21 cellular contexts compared by ENCODE assay signal in the genomic region with DNA sequence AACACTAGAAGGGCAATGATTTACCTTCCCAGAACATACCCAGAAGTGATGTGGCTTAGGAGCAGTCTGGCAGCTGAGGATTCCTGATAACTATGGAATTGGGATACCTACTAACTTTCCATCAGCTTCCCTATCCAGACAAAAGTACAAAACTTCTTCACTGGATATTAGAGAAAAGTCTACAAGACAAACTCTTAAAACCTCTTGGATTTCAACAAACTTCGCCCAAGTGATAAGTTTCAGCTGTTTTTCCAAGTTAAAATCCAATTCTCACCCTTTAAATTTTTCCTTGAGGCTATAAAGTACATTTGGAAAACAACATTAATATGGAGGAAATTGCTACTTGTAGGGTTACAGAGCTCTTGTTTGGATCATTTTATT. TPM values are rescaled to one million over a fixed set of nuclear protein-coding genes. Genes with fewer than 3 reads are reported as not detected.
DNase-seq lines count a peak whose midpoint lies in the region; ATAC-seq, FAIRE-seq and TF ChIP-seq lines count a peak whose summit lies in the region.
"Had no signal": no experiment of that assay in that cellular context is flagged by ENCODE, and none has a peak within 500 bp of the region (broad histone marks: within the 10 kb centered on the region; RNA-seq: fewer than 3 reads in every experiment).

No MANE protein-coding gene starts in this region.

- H3K27me3 Mint-ChIP-seq in astrocyte (ENCODE audit: low read depth, unreplicated experiment): no peaks in the 10 kb centered on the region
- H3K27me3 Mint-ChIP-seq: activated CD8-positive, alpha-beta memory T cell treated with anti-CD3 and anti-CD28 coated beads, Interleukin-2, amount 10 ng/mL, durations not matched to agents 7 days and 5 days; stimulated activated naive CD8-positive, alpha-beta T cell treated with anti-CD3 and anti-CD28 coated beads, Interleukin-15, amount 100 ng/mL, for 72 hours had no signal

- peaks cover 0 to 38% (median 12%) of the 10 kb centered on the region in 10 experiments; a peak in 12 of 20 replicates for H3K4me1 ChIP-seq in BLaER1 treated with 17β-estradiol and CSF1 and Interleukin-3, amounts not matched to agents 10 nM and 100 nM
- H3K4me1 ChIP-seq in astrocyte (ENCODE audit: insufficient read depth, low read length) (peaks cover 31% of the 10 kb centered on the region), osteoblast (ENCODE audit: insufficient read depth, low read length) (peaks cover 40% of the 10 kb centered on the region)

- H3K9me3 Mint-ChIP-seq in astrocyte (ENCODE audit: unreplicated experiment): peaks cover 11% of the 10 kb centered on the region

- H2AFZ ChIP-seq in astrocyte (ENCODE audit: low read depth, low read length): peak overlapping the region; percentile 41
- H2AFZ ChIP-seq in osteoblast (ENCODE audit: low read length): peak overlapping the region; percentile 75

- H3K4me3 ChIP-seq in BLaER1 treated with 17β-estradiol and CSF1 and Interleukin-3, amounts not matched to agents 10 nM and 100 nM: no peak overlapping the region
- H3K4me3 ChIP-seq in astrocyte (ENCODE audit: insufficient read depth, low read depth, low read length) (no peak overlapping the region), fibroblast of villous mesenchyme (ENCODE audit: low read depth, low read length) (no peak overlapping the region), osteoblast (ENCODE audit: insufficient read depth, low read length) (no peak overlapping the region)

- H3K9me3 ChIP-seq in BLaER1 treated with 17β-estradiol and CSF1 and Interleukin-3, amounts not matched to agents 10 nM and 100 nM (replicated peaks in 1 of 11): peaks cover 4 to 40% (median 13%) of the 10 kb centered on the region in 11 experiments; a peak in 12 of 22 replicates
- no peaks in the 10 kb centered on the region for H3K9me3 ChIP-seq in astrocyte (ENCODE audit: insufficient read depth, low read depth, low read length)
- H3K9me3 ChIP-seq in osteoblast (ENCODE audit: low read depth, low read length): no peaks in the 10 kb centered on the region

- peaks cover 21% of the 10 kb centered on the region for H3K4me1 Mint-ChIP-seq in astrocyte (ENCODE audit: low read depth, unreplicated experiment)
- H3K4me1 Mint-ChIP-seq: activated CD8-positive, alpha-beta memory T cell treated with anti-CD3 and anti-CD28 coated beads, Interleukin-2, amount 10 ng/mL, durations not matched to agents 7 days and 5 days; mesothelial cell of epicardium; neural crest cell; stimulated activated naive CD8-positive, alpha-beta T cell treated with anti-CD3 and anti-CD28 coated beads, Interleukin-15, amount 100 ng/mL, for 72 hours had no signal

- no peak for FAIRE-seq in astrocyte (lab: Jason Lieb, UNC)
- FAIRE-seq: GM19239, urothelium cell line had no signal

- H3K36me3 ChIP-seq in BLaER1 treated with 17β-estradiol and CSF1 and Interleukin-3, amounts not matched to agents 10 nM and 100 nM: no peaks in the 10 kb centered on the region
- H3K36me3 ChIP-seq in astrocyte (ENCODE audit: insufficient read depth, low read length) (no peaks in the 10 kb centered on the region), osteoblast (ENCODE audit: insufficient read depth, low read length) (no peaks in the 10 kb centered on the region)

- DNase-seq in astrocyte (ENCODE audit: low read depth) (no peak), fibroblast of villous mesenchyme (ENCODE audit: low read depth) (peak; percentile 16), osteoblast (ENCODE audit: insufficient read length, low spot score, missing footprints) (no peak), DMS79 (lab: John Stamatoyannopoulos, UW) (no peak), NCI-H82 treated with DMSO at 0.1 percent for 48 hours (lab: John Stamatoyannopoulos, UW; ENCODE audit: unreplicated experiment) (no peak)
- DNase-seq: activated CD8-positive, alpha-beta memory T cell treated with anti-CD3 and anti-CD28 coated beads, Interleukin-2, amount 10 ng/mL, durations not matched to agents 7 days and 5 days; activated effector memory CD4-positive, alpha-beta T cell treated with Interleukin-2 at 50 U/mL for 16 hours; amygdala; NCI-H146; NCI-H345; SHP77 treated with DMSO at 0.1 percent for 48 hours; stimulated activated naive CD8-positive, alpha-beta T cell treated with anti-CD3 and anti-CD28 coated beads, Interleukin-15, amount 100 ng/mL, for 72 hours; T-helper 9 cell had no signal

- TF ChIP-seq CTCF in astrocyte (IDR thresholded peaks at IDR 0.05; ENCODE audit: insufficient read depth, low read depth, low read length): no peak
- TF ChIP-seq CTCF in fibroblast of villous mesenchyme (IDR thresholded peaks at IDR 0.05; ENCODE audit: insufficient read depth, low read depth, low read length): no peak
- TF ChIP-seq CTCF in osteoblast (IDR thresholded peaks at IDR 0.05; ENCODE audit: extremely low read depth, low read depth, low read length): no peak

- H3K27me3 ChIP-seq in BLaER1 treated with 17β-estradiol and CSF1 and Interleukin-3, amounts not matched to agents 10 nM and 100 nM: no peaks in the 10 kb centered on the region
- H3K27me3 ChIP-seq in astrocyte (ENCODE audit: insufficient read depth, low read length) (no peaks in the 10 kb centered on the region), osteoblast (ENCODE audit: insufficient read depth, low read length) (no peaks in the 10 kb centered on the region)

- no peaks in the 10 kb centered on the region for H3K36me3 Mint-ChIP-seq in astrocyte (ENCODE audit: low read depth, unreplicated experiment)
- H3K36me3 Mint-ChIP-seq: activated CD8-positive, alpha-beta memory T cell treated with anti-CD3 and anti-CD28 coated beads, Interleukin-2, amount 10 ng/mL, durations not matched to agents 7 days and 5 days; mesothelial cell of epicardium had no signal

- no peak for ATAC-seq in GM19324 (IDR thresholded peaks at IDR 0.05; ENCODE audit: low FRiP score, unreplicated experiment)
- ATAC-seq in HG03457 (IDR thresholded peaks at IDR 0.05; ENCODE audit: unreplicated experiment): no peak
- ATAC-seq: activated CD4-positive, CD25-positive, alpha-beta regulatory T cell treated with anti-CD3 and anti-CD28 coated beads, Interleukin-2, amount 50 U/mL, for 24 hours; activated CD8-positive, alpha-beta memory T cell treated with anti-CD3 and anti-CD28 coated beads, Interleukin-2, amount 10 ng/mL, durations not matched to agents 7 days and 5 days; stimulated activated naive CD8-positive, alpha-beta T cell treated with anti-CD3 and anti-CD28 coated beads, Interleukin-15, amount 100 ng/mL, for 72 hours had no signal

- H3K27ac ChIP-seq in BLaER1 treated with 17β-estradiol and CSF1 and Interleukin-3, amounts not matched to agents 10 nM and 100 nM: peak overlapping the region; percentile 42 to 92 (median 71); a peak in 20 of 22 replicates
- H3K27ac ChIP-seq in astrocyte (ENCODE audit: low read depth, low read length) (peak overlapping the region; percentile 83), osteoblast (ENCODE audit: low read depth, low read length) (peak overlapping the region; percentile 88)

- H3K79me2 ChIP-seq in astrocyte (ENCODE audit: insufficient read depth, low read length) (no peaks in the 10 kb centered on the region), osteoblast (ENCODE audit: insufficient read depth, low read length) (no peaks in the 10 kb centered on the region)

- peak overlapping the region in 3 of 11 experiments; percentile 1 to 36 (median 6); a peak in 2 of 22 replicates for H3K9ac ChIP-seq in BLaER1 treated with 17β-estradiol and CSF1 and Interleukin-3, amounts not matched to agents 10 nM and 100 nM
- H3K9ac ChIP-seq in astrocyte (ENCODE audit: low read length): no peak overlapping the region

- no peaks in the 10 kb centered on the region for H4K20me1 ChIP-seq in BLaER1 treated with 17β-estradiol and CSF1 and Interleukin-3, amounts not matched to agents 10 nM and 100 nM
- H4K20me1 ChIP-seq in astrocyte (ENCODE audit: insufficient read depth, low read length) (no peaks in the 10 kb centered on the region), osteoblast (ENCODE audit: insufficient read depth, low read length) (no peaks in the 10 kb centered on the region)

- no peak overlapping the region for H3K27ac Mint-ChIP-seq in astrocyte (ENCODE audit: unreplicated experiment)
- H3K27ac Mint-ChIP-seq: activated CD8-positive, alpha-beta memory T cell treated with anti-CD3 and anti-CD28 coated beads, Interleukin-2, amount 10 ng/mL, durations not matched to agents 7 days and 5 days; mesothelial cell of epicardium; stimulated activated naive CD8-positive, alpha-beta T cell treated with anti-CD3 and anti-CD28 coated beads, Interleukin-15, amount 100 ng/mL, for 72 hours had no signal

- H3K4me3 Mint-ChIP-seq in astrocyte (ENCODE audit: unreplicated experiment): no peak overlapping the region
- H3K4me3 Mint-ChIP-seq: activated CD8-positive, alpha-beta memory T cell treated with anti-CD3 and anti-CD28 coated beads, Interleukin-2, amount 10 ng/mL, durations not matched to agents 7 days and 5 days; mesothelial cell of epicardium; neural crest cell; stimulated activated naive CD8-positive, alpha-beta T cell treated with anti-CD3 and anti-CD28 coated beads, Interleukin-15, amount 100 ng/mL, for 72 hours had no signal

- peak overlapping the region in 7 of 11 experiments; percentile 14 to 75 (median 55); a peak in 11 of 22 replicates for H3K4me2 ChIP-seq in BLaER1 treated with 17β-estradiol and CSF1 and Interleukin-3, amounts not matched to agents 10 nM and 100 nM
- H3K4me2 ChIP-seq in astrocyte (ENCODE audit: low read length) (peak overlapping the region; percentile 75), osteoblast (ENCODE audit: insufficient read depth, low read length) (peak overlapping the region; percentile 64)

RNA-seq across cellular contexts. Expression of a gene that starts 58.2 kb away (rescaled TPM):
- 6.4 and 11.2 TPM in 2 replicates for total RNA-seq in astrocyte
- total RNA-seq in fibroblast of villous mesenchyme: 8.4 and 20.7 TPM in 2 replicates
- 35.8 and 35.9 TPM in 2 replicates for total RNA-seq in osteoblast
- total RNA-seq: activated CD8-positive, alpha-beta memory T cell treated with anti-CD3 and anti-CD28 coated beads, Interleukin-2, amount 10 ng/mL, durations not matched to agents 7 days and 5 days had no signal
